In the genomic region with DNA sequence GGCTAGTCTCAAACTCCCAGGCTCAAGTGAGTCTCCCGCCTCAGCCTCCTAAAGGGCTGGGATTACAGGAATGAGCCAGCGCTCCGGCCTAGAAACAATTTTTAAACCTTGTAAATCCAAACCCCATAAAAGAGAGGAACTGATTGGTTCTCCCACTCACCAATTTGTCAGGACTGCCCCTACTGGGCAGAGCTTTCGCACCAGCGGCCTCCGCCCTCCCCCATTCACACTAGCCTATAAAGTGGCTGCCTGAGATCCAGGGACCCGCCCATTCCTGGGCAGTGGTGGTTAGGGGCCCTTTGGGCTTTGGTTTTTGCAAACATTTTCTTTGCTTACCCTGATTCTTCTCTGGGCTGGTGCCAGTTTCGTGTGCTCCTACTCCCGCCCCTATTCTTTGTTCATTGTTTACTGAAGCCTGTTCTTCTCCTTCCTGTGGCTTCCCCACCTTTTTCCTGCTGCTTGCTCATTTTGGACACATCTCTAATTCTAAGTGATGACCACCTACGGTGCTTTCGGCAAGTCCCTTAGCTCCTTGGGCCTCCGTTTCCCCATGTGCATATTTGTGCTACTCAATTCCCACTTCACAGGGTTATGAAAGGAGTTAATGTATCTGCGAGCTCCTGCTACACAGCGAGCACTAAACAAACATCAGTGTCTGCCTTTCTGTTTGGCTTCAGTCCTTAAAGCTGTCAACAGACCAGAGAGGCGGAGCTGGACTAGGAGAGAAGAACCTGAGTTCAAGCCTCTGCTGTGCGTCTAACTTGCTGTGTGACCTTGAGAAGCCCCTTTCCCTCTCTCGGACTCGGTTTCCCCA, we compare ENCODE assay signal across 8 cellular contexts.
DNase-seq lines count a peak whose midpoint lies in the region; ATAC-seq lines count a peak whose summit lies in the region.

No MANE protein-coding gene starts in this region.

- H2AFZ ChIP-seq in neuron (ENCODE audit: low read depth, low read length) = peak overlapping the region; percentile 18

- DNase-seq in DMS114 treated with DMSO at 0.1 percent for 48 hours (lab: John Stamatoyannopoulos, UW; ENCODE audit: unreplicated experiment) (peak; percentile 15), NCI-H345 treated with DMSO at 0.1 percent for 48 hours (lab: John Stamatoyannopoulos, UW; ENCODE audit: unreplicated experiment) (peak; percentile 97), glomerular visceral epithelial cell (ENCODE audit: extremely low spot score) (peak; percentile 95)
- peak; percentile 20 for DNase-seq in activated naive CD4-positive, alpha-beta T cell treated with anti-CD3 and anti-CD28 coated beads, Interleukin-2, amount 50 U/mL, for 16 hours

- ATAC-seq in HG02884 (IDR thresholded peaks at IDR 0.05; ENCODE audit: unreplicated experiment) (peak; percentile 60), GM21515 (IDR thresholded peaks at IDR 0.05; ENCODE audit: unreplicated experiment) (no peak), HG02970 (IDR thresholded peaks at IDR 0.05; ENCODE audit: low FRiP score, unreplicated experiment) (no peak)

- H3K36me3 ChIP-seq in neuron (ENCODE audit: insufficient read depth, low read length) = no peaks in the 10 kb centered on the region

- H3K9me3 ChIP-seq in neuron (ENCODE audit: low read length) = no peaks in the 10 kb centered on the region

- H3K4me1 ChIP-seq in neuron (ENCODE audit: insufficient read depth, low read length) = peaks cover 12% of the 10 kb centered on the region

- H3K27me3 ChIP-seq in neuron (ENCODE audit: insufficient read depth, low read length) = no peaks in the 10 kb centered on the region

- H3K4me3 ChIP-seq in neuron (ENCODE audit: low read length) = no peak overlapping the region

Comparison
In these comparisons a context has a peak if more than half of its experiments do, and no peak if none do; other contexts are left out.
1. DNase-seq: peak in every context shown above with its lines; median percentile 97 in NCI-H345 treated with DMSO at 0.1 percent for 48 hours; 95 in glomerular visceral epithelial cell; 20 in activated naive CD4-positive, alpha-beta T cell treated with anti-CD3 and anti-CD28 coated beads, Interleukin-2, amount 50 U/mL, for 16 hours; 15 in DMS114 treated with DMSO at 0.1 percent for 48 hours.